ENCODE assay signal across 9 cellular contexts in genomic region chr10:78944658-78945333, GRCh38.
DNase-seq lines count a peak whose midpoint lies in the region; ATAC-seq and TF ChIP-seq lines count a peak whose summit lies in the region.
"Had no signal": no experiment of that assay in that cellular context is flagged by ENCODE, and none has a peak within 500 bp of the region (broad histone marks: within the 10 kb centered on the region; RNA-seq: fewer than 3 reads in every experiment).

No MANE protein-coding gene starts in this region.

- H3K36me3 ChIP-seq in SJSA1 (no peaks in the 10 kb centered on the region), ovary (no peaks in the 10 kb centered on the region), MM.1S (replicated peaks; ENCODE audit: insufficient read depth, low read length) (no peaks in the 10 kb centered on the region)

- H3K4me3 ChIP-seq in AG10803 (ENCODE audit: low read length) (no peak overlapping the region), SJSA1 (no peak overlapping the region), foreskin fibroblast (ENCODE audit: low read depth in 1 of 2, low read length in 2 of 2) (no peak overlapping the region), ovary (no peak overlapping the region), MM.1S (ENCODE audit: low read length) (no peak overlapping the region)

- H3K9me3 ChIP-seq in SJSA1 (replicated peaks) (no peaks in the 10 kb centered on the region), ovary (no peaks in the 10 kb centered on the region), MM.1S (replicated peaks; ENCODE audit: insufficient read depth, low read length) (no peaks in the 10 kb centered on the region)

- peaks cover 5% of the 10 kb centered on the region for H3K27me3 Mint-ChIP-seq in activated CD8-positive, alpha-beta memory T cell treated with anti-CD3 and anti-CD28 coated beads, Interleukin-2, amount 10 ng/mL, durations not matched to agents 7 days and 5 days

- no peak overlapping the region for H3K9ac ChIP-seq in MM.1S (ENCODE audit: low read length)

- no peaks in the 10 kb centered on the region for H4K20me1 ChIP-seq in MM.1S (ENCODE audit: insufficient read depth, low read length)

- no peaks in the 10 kb centered on the region for H3K36me3 Mint-ChIP-seq in activated CD8-positive, alpha-beta memory T cell treated with anti-CD3 and anti-CD28 coated beads, Interleukin-2, amount 10 ng/mL, durations not matched to agents 7 days and 5 days

- intact Hi-C loops in ovary (cut with DNase I) = no loop called here

- DNase-seq in AG10803 (ENCODE audit: low read depth) (peak; percentile 98), SJSA1 (ENCODE audit: low read depth in 1 of 2, low spot score in 2 of 2) (peak; percentile 76 to 79), foreskin fibroblast (peak; percentile 93 to 96), ovary (peak; percentile 75 to 84 (median 80)), MM.1S (no peak)
- no peak for DNase-seq in activated CD8-positive, alpha-beta memory T cell treated with anti-CD3 and anti-CD28 coated beads, Interleukin-2, amount 10 ng/mL, durations not matched to agents 7 days and 5 days
- DNase-seq in stimulated activated naive CD8-positive, alpha-beta T cell treated with anti-CD3 and anti-CD28 coated beads, Interleukin-15, Interleukin-2, amounts not matched to agents 100 U/mL and 50 U/mL, for 24 hours = no peak

- TF ChIP-seq POLR2A in ovary (IDR thresholded peaks at IDR 0.05) = no peak

- WGBS in ovary, 3 donors = 15 to 24% (median 18%) methylated on average over 4 of the region's 4 CpGs

- no peak for ATAC-seq in activated CD8-positive, alpha-beta memory T cell treated with anti-CD3 and anti-CD28 coated beads, Interleukin-2, amount 10 ng/mL, durations not matched to agents 7 days and 5 days
- no peak for ATAC-seq in GM21367 (IDR thresholded peaks at IDR 0.05; ENCODE audit: unreplicated experiment)
- no peak for ATAC-seq in stimulated activated naive CD8-positive, alpha-beta T cell treated with anti-CD3 and anti-CD28 coated beads, Interleukin-15, Interleukin-2, amounts not matched to agents 100 U/mL and 50 U/mL, for 24 hours

- TF ChIP-seq EP300 in ovary (IDR thresholded peaks at IDR 0.05) = no peak

- H3K9me2 ChIP-seq in MM.1S (replicated peaks; ENCODE audit: insufficient read depth, low read length) = no peaks in the 10 kb centered on the region

- H3K27me3 ChIP-seq in SJSA1 (replicated peaks) = no peaks in the 10 kb centered on the region
- no peaks in the 10 kb centered on the region for H3K27me3 ChIP-seq in ovary
- H3K27me3 ChIP-seq in MM.1S (replicated peaks; ENCODE audit: insufficient read depth, low read length) = no peaks in the 10 kb centered on the region

- H3K27ac ChIP-seq in SJSA1 (peak overlapping the region; percentile 31), ovary (peak overlapping the region in 1 of 2 donors; percentile 56), MM.1S (ENCODE audit: low read length) (no peak overlapping the region)

- H3K9me3 Mint-ChIP-seq in activated CD8-positive, alpha-beta memory T cell treated with anti-CD3 and anti-CD28 coated beads, Interleukin-2, amount 10 ng/mL, durations not matched to agents 7 days and 5 days (ENCODE audit: low read depth) = no peaks in the 10 kb centered on the region

- CTCF ChIA-PET in activated CD8-positive, alpha-beta memory T cell treated with anti-CD3 and anti-CD28 coated beads, Interleukin-2, amount 10 ng/mL, durations not matched to agents 7 days and 5 days (lab: Charles Lee) = interaction anchor here (1.1 kb wide), 1 partner anchor 251 kb away, joined by 3 read pairs; no protein-coding TSS in a partner anchor

- H3F3A ChIP-seq in MM.1S (ENCODE audit: insufficient read depth, low read length) = no peaks in the 10 kb centered on the region

- no peak overlapping the region for H2AFZ ChIP-seq in MM.1S (ENCODE audit: low read length)

- H3K4me2 ChIP-seq in MM.1S (ENCODE audit: low read depth, low read length) = no peak overlapping the region

- no peak overlapping the region for H3K27ac Mint-ChIP-seq in activated CD8-positive, alpha-beta memory T cell treated with anti-CD3 and anti-CD28 coated beads, Interleukin-2, amount 10 ng/mL, durations not matched to agents 7 days and 5 days

- no peaks in the 10 kb centered on the region for H3K79me2 ChIP-seq in MM.1S (ENCODE audit: low read length)

- H3K4me1 ChIP-seq in SJSA1 (replicated peaks) = peaks cover 20% of the 10 kb centered on the region
- H3K4me1 ChIP-seq in ovary (ENCODE audit: insufficient read depth) = peaks cover 18% of the 10 kb centered on the region
- H3K4me1 ChIP-seq in MM.1S (ENCODE audit: low read length) = no peaks in the 10 kb centered on the region

- no peak overlapping the region for H3K4me3 Mint-ChIP-seq in activated CD8-positive, alpha-beta memory T cell treated with anti-CD3 and anti-CD28 coated beads, Interleukin-2, amount 10 ng/mL, durations not matched to agents 7 days and 5 days
- H3K4me3 Mint-ChIP-seq: neural crest cell had no signal

- no peaks in the 10 kb centered on the region for H3K4me1 Mint-ChIP-seq in activated CD8-positive, alpha-beta memory T cell treated with anti-CD3 and anti-CD28 coated beads, Interleukin-2, amount 10 ng/mL, durations not matched to agents 7 days and 5 days

- TF ChIP-seq CTCF in AG10803 (conservative IDR thresholded peaks at IDR 0.05; ENCODE audit: low read length) (peak; percentile 46), foreskin fibroblast (IDR thresholded peaks at IDR 0.05; ENCODE audit: low read depth, low read length) (no peak), ovary (IDR thresholded peaks at IDR 0.05) (no peak), MM.1S (IDR thresholded peaks at IDR 0.05; ENCODE audit: low read length) (no peak)

Comparison
In these comparisons a context has a peak if more than half of its experiments do, and no peak if none do; other contexts are left out.
1. DNase-seq: peak in AG10803 (single experiment), SJSA1 (2 of 2), foreskin fibroblast (2 of 2) and ovary (5 of 5); none in MM.1S (single experiment), activated CD8-positive, alpha-beta memory T cell treated with anti-CD3 and anti-CD28 coated beads, Interleukin-2, amount 10 ng/mL, durations not matched to agents 7 days and 5 days (single experiment) and stimulated activated naive CD8-positive, alpha-beta T cell treated with anti-CD3 and anti-CD28 coated beads, Interleukin-15, Interleukin-2, amounts not matched to agents 100 U/mL and 50 U/mL, for 24 hours (single experiment).